In genomic region chr14:95261616-95262510, GRCh38 we compare ENCODE assay signal across 18 cellular contexts. TPM values are rescaled to one million over a fixed set of nuclear protein-coding genes. Genes with fewer than 3 reads are reported as not detected.
A peak's percentile ranks its signal among the peaks of the same experiment; 100 is the strongest.
DNase-seq lines count a peak whose midpoint lies in the region; ATAC-seq, FAIRE-seq and TF ChIP-seq lines count a peak whose summit lies in the region.
"Had no signal": no experiment of that assay in that cellular context is flagged by ENCODE, and none has a peak within 500 bp of the region (broad histone marks: within the 10 kb centered on the region; RNA-seq: fewer than 3 reads in every experiment).

No MANE protein-coding gene starts in this region.

- no peaks in the 10 kb centered on the region for H3K9me3 Mint-ChIP-seq in activated CD8-positive, alpha-beta memory T cell treated with anti-CD3 and anti-CD28 coated beads, Interleukin-2, amount 10 ng/mL, durations not matched to agents 7 days and 5 days (ENCODE audit: low read depth)
- H3K9me3 Mint-ChIP-seq in type B pancreatic cell = peaks cover 6% of the 10 kb centered on the region
- H3K9me3 Mint-ChIP-seq: T-helper 1 cell treated with Interleukin-12 subunit alpha and Interleukin-12 subunit beta and Interleukin-4 antibody, amounts not matched to agents 30 μg/mL and 1 μg/mL, for 36 hours had no signal

- DNase-seq in activated CD8-positive, alpha-beta memory T cell treated with anti-CD3 and anti-CD28 coated beads for 24 hours = peak; percentile 45
- DNase-seq in activated CD8-positive, alpha-beta memory T cell treated with anti-CD3 and anti-CD28 coated beads, Interleukin-2, amount 10 ng/mL, durations not matched to agents 7 days and 5 days = no peak
- DNase-seq in epithelial cell of prostate (ENCODE audit: low read depth, low spot score) (no peak), mesenteric fat pad (ENCODE audit: low spot score) (peak; percentile 62), type B pancreatic cell (ENCODE audit: extremely low spot score, unreplicated experiment) (peak; percentile 47), small intestine (no peak), NCI-H69 (lab: John Stamatoyannopoulos, UW) (no peak)
- DNase-seq: hypothalamus; NCI-H2081 treated with DMSO at 0.1 percent for 48 hours; RPMI8226; spleen; stimulated activated naive CD8-positive, alpha-beta T cell treated with anti-CD3 and anti-CD28 coated beads, Interleukin-15, Interleukin-2, amounts not matched to agents 100 U/mL and 50 U/mL, for 24 hours had no signal

- CTCF ChIA-PET in activated CD8-positive, alpha-beta memory T cell treated with anti-CD3 and anti-CD28 coated beads, Interleukin-2, amount 10 ng/mL, durations not matched to agents 7 days and 5 days (lab: Charles Lee) = no interaction called here

- FAIRE-seq in small intestine (lab: Jason Lieb, UNC) = no peak
- FAIRE-seq: colon, H1 had no signal

- H3K27ac Mint-ChIP-seq in activated CD8-positive, alpha-beta memory T cell treated with anti-CD3 and anti-CD28 coated beads, Interleukin-2, amount 10 ng/mL, durations not matched to agents 7 days and 5 days = no peak overlapping the region
- H3K27ac Mint-ChIP-seq in type B pancreatic cell = peak overlapping the region; percentile 41
- H3K27ac Mint-ChIP-seq: T-helper 1 cell treated with Interleukin-12 subunit alpha and Interleukin-12 subunit beta and Interleukin-4 antibody, amounts not matched to agents 30 μg/mL and 1 μg/mL, for 36 hours had no signal

- H3K36me3 ChIP-seq in small intestine (ENCODE audit: control insufficient read depth in 2 of 2, insufficient read depth in 2 of 2, low read length in 2 of 2) = no peaks in the 10 kb centered on the region
- H3K36me3 ChIP-seq: esophagus muscularis mucosa, neutrophil, spleen had no signal

- H3K27me3 ChIP-seq in small intestine (ENCODE audit: control insufficient read depth in 2 of 2, insufficient read depth in 2 of 2, low read length in 2 of 2) = no peaks in the 10 kb centered on the region
- H3K27me3 ChIP-seq: esophagus muscularis mucosa, neutrophil, spleen had no signal

- no peak overlapping the region for H3K4me3 Mint-ChIP-seq in activated CD8-positive, alpha-beta memory T cell treated with anti-CD3 and anti-CD28 coated beads, Interleukin-2, amount 10 ng/mL, durations not matched to agents 7 days and 5 days
- H3K4me3 Mint-ChIP-seq in type B pancreatic cell = no peak overlapping the region
- H3K4me3 Mint-ChIP-seq: T-helper 1 cell treated with Interleukin-12 subunit alpha and Interleukin-12 subunit beta and Interleukin-4 antibody, amounts not matched to agents 30 μg/mL and 1 μg/mL, for 36 hours had no signal

- 82 to 84% (median 84%) methylated on average over 16 of the region's 16 CpGs for WGBS in small intestine, 3 donors

- H3K27ac ChIP-seq in epithelial cell of prostate = peak overlapping the region; percentile 54
- no peak overlapping the region for H3K27ac ChIP-seq in small intestine (ENCODE audit: low read depth in 1 of 2, low read length in 1 of 2)
- H3K27ac ChIP-seq: neutrophil, spleen had no signal

- no peaks in the 10 kb centered on the region for H3K9me3 ChIP-seq in small intestine (ENCODE audit: control insufficient read depth, low read depth)
- H3K9me3 ChIP-seq: esophagus muscularis mucosa, neutrophil, spleen had no signal

- TF ChIP-seq CTCF in type B pancreatic cell (conservative IDR thresholded peaks at IDR 0.05) = no peak

- no peaks in the 10 kb centered on the region for H3K36me3 Mint-ChIP-seq in activated CD8-positive, alpha-beta memory T cell treated with anti-CD3 and anti-CD28 coated beads, Interleukin-2, amount 10 ng/mL, durations not matched to agents 7 days and 5 days
- no peaks in the 10 kb centered on the region for H3K36me3 Mint-ChIP-seq in type B pancreatic cell

- no peak for ATAC-seq in activated CD8-positive, alpha-beta memory T cell treated with anti-CD3 and anti-CD28 coated beads, Interleukin-2, amount 10 ng/mL, durations not matched to agents 7 days and 5 days
- ATAC-seq in GM19455 (IDR thresholded peaks at IDR 0.05; ENCODE audit: unreplicated experiment) = no peak

- peaks cover 2 to 3% of the 10 kb centered on the region in 2 donors for H3K4me1 ChIP-seq in small intestine (ENCODE audit: control insufficient read depth in 2 of 2, insufficient read depth in 1 of 2, low read depth in 1 of 2, low read length in 1 of 2)

- H3K4me3 ChIP-seq in small intestine (ENCODE audit: low read depth in 1 of 2, low read length in 2 of 2) = no peak overlapping the region
- H3K4me3 ChIP-seq: esophagus muscularis mucosa, spleen had no signal

- H3K27me3 Mint-ChIP-seq in activated CD8-positive, alpha-beta memory T cell treated with anti-CD3 and anti-CD28 coated beads, Interleukin-2, amount 10 ng/mL, durations not matched to agents 7 days and 5 days = peaks cover 21% of the 10 kb centered on the region
- no peaks in the 10 kb centered on the region for H3K27me3 Mint-ChIP-seq in type B pancreatic cell

- H3K4me1 Mint-ChIP-seq in activated CD8-positive, alpha-beta memory T cell treated with anti-CD3 and anti-CD28 coated beads, Interleukin-2, amount 10 ng/mL, durations not matched to agents 7 days and 5 days = peaks cover 22% of the 10 kb centered on the region
- peaks cover 12% of the 10 kb centered on the region for H3K4me1 Mint-ChIP-seq in type B pancreatic cell (ENCODE audit: unreplicated experiment)

RNA-seq across cellular contexts. Expression of gene CLMN, which starts 57.8 kb away (rescaled TPM):
- under 1 TPM; 0.42 to 0.91 TPM for total RNA-seq in activated CD8-positive, alpha-beta memory T cell treated with anti-CD3 and anti-CD28 coated beads, Interleukin-2, amount 10 ng/mL, durations not matched to agents 7 days and 5 days
- total RNA-seq in mesenteric fat pad (47.4 TPM), type B pancreatic cell (ENCODE audit: low replicate concordance) (10.2 and 23.0 TPM in 2 replicates)
- 1 to 10 TPM; 2.9 to 8.2 (median 3.2) TPM for polyA plus RNA-seq in small intestine

Comparison
In these comparisons a context has a peak if more than half of its experiments do, and no peak if none do; other contexts are left out.
1. DNase-seq: peak in activated CD8-positive, alpha-beta memory T cell treated with anti-CD3 and anti-CD28 coated beads for 24 hours (single experiment), mesenteric fat pad (single experiment) and type B pancreatic cell (single experiment); none in activated CD8-positive, alpha-beta memory T cell treated with anti-CD3 and anti-CD28 coated beads, Interleukin-2, amount 10 ng/mL, durations not matched to agents 7 days and 5 days (single experiment), epithelial cell of prostate (single experiment), small intestine (single experiment) and NCI-H69 (single experiment).